In genomic region chr6:13331516-13332348, GRCh38 we compare ENCODE assay signal across 1 cellular context.
A peak's percentile ranks its signal among the peaks of the same experiment; 100 is the strongest.
TF ChIP-seq lines count a peak whose summit lies in the region.

No MANE protein-coding gene starts in this region.

TF ChIP-seq in HEK293, 187 proteins besides CTCF, POLR2A, EP300 and RAD21 (continued from another document):
- TF ChIP-seq ZNF148 (tag by site-specific recombination; IDR thresholded peaks at IDR 0.05; ENCODE audit: borderline replicate concordance): no peak
- peak; percentile 74 for TF ChIP-seq ZEB2 (tag by site-specific recombination; IDR thresholded peaks at IDR 0.05)
- TF ChIP-seq ZNF548 (tag by site-specific recombination; IDR thresholded peaks at IDR 0.05): no peak
- no peak for TF ChIP-seq ZFHX2 (tag by site-specific recombination; conservative IDR thresholded peaks at IDR 0.05)
- peak; percentile 91 for TF ChIP-seq ZNF792 (tag by site-specific recombination; IDR thresholded peaks at IDR 0.05)
- 0 out of 2 replicates have a peak, but pooled peaks have one; percentile 19 for TF ChIP-seq ZNF335 (tag by site-specific recombination; conservative IDR thresholded peaks at IDR 0.05)
- TF ChIP-seq ZNF830 (tag by site-specific recombination; IDR thresholded peaks at IDR 0.05; ENCODE audit: low read depth): no peak
- TF ChIP-seq ZNF558 (tag by site-specific recombination; IDR thresholded peaks at IDR 0.05): no peak
- no peak for TF ChIP-seq KLF9 (tag by site-specific recombination; IDR thresholded peaks at IDR 0.05; ENCODE audit: low read depth)
- TF ChIP-seq ZBTB11 (tag by site-specific recombination; conservative IDR thresholded peaks at IDR 0.05; ENCODE audit: low read depth): no peak
